ENCODE assay signal across 19 cellular contexts in the genomic region with DNA sequence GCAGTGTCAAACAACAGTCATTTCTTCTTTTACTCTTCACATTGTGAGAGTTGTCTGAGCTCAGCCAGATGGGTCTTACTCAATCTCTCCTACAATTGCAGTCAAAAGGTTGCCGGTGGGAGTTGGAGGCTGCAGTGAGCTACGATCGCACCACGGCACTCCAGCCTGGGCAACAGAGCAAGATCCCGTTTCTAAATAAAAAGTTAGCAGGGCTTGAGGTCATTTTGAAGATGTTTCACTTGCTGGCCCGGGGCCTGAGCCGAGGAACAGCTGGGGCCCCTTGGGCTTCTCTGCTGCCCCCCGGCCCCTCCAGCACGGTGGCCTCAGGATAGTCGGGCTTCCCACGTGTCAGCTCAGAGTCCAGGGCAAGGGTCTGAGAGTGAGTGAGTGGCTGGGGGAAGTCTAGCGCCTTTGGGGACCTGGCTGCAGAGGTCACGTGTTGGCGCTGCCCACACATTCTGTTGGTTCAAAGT.
"Had no signal": no experiment of that assay in that cellular context is flagged by ENCODE, and none has a peak within 500 bp of the region (broad histone marks: within the 10 kb centered on the region; RNA-seq: fewer than 3 reads in every experiment).

No MANE protein-coding gene starts in this region.

- H3K27me3 ChIP-seq: foreskin keratinocyte, heart right ventricle, left lung, ovary, tibial nerve had no signal

- H3K4me3 ChIP-seq: heart right ventricle, left lung, ovary, tibial nerve had no signal

- H3K27ac ChIP-seq: foreskin keratinocyte, left lung, ovary had no signal

- H3K4me3 Mint-ChIP-seq: activated naive CD8-positive, alpha-beta T cell treated with anti-CD3 and anti-CD28 coated beads, Interleukin-2, amount 10 ng/mL, durations not matched to agents 7 days and 5 days; naive B cell; nephron progenitor cell had no signal

- H3K36me3 ChIP-seq: left lung, ovary, tibial nerve had no signal

- H3K27me3 Mint-ChIP-seq: activated naive CD8-positive, alpha-beta T cell treated with anti-CD3 and anti-CD28 coated beads, Interleukin-2, amount 10 ng/mL, durations not matched to agents 7 days and 5 days; progenitor cell of endocrine pancreas had no signal

- H3K4me1 Mint-ChIP-seq: activated naive CD8-positive, alpha-beta T cell treated with anti-CD3 and anti-CD28 coated beads, Interleukin-2, amount 10 ng/mL, durations not matched to agents 7 days and 5 days had no signal

- H3K9me3 ChIP-seq: left lung, ovary, tibial nerve had no signal

- H3K27ac Mint-ChIP-seq: activated naive CD8-positive, alpha-beta T cell treated with anti-CD3 and anti-CD28 coated beads, Interleukin-2, amount 10 ng/mL, durations not matched to agents 7 days and 5 days; naive B cell; progenitor cell of endocrine pancreas had no signal

- H3K4me1 ChIP-seq: foreskin keratinocyte, left lung had no signal

- DNase-seq: activated CD4-positive, alpha-beta T cell treated with anti-CD3 and anti-CD28 coated beads for 4 hours; activated CD4-positive, alpha-beta T cell treated with anti-CD3 and anti-CD28 coated beads, Interleukin-2, amount 50 U/mL, for 4 hours; activated effector memory CD4-positive, alpha-beta T cell treated with Interleukin-2 at 50 U/mL for 16 hours; activated naive CD4-positive, alpha-beta T cell treated with Interleukin-2 at 50 U/mL for 16 hours; activated naive CD8-positive, alpha-beta T cell treated with anti-CD3 and anti-CD28 coated beads, Interleukin-2, amount 10 ng/mL, durations not matched to agents 7 days and 5 days; amniotic stem cell; central memory CD4-positive, alpha-beta T cell; foreskin keratinocyte; heart right ventricle; kidney glomerular epithelial cell; left lung; naive B cell; nephron progenitor cell; ovary; retina; stimulated activated naive CD4-positive, alpha-beta T cell treated with Interleukin-2 at 50 U/mL for 16 hours had no signal

- H3K36me3 Mint-ChIP-seq: activated naive CD8-positive, alpha-beta T cell treated with anti-CD3 and anti-CD28 coated beads, Interleukin-2, amount 10 ng/mL, durations not matched to agents 7 days and 5 days had no signal

- ATAC-seq: esophagus mucosa, foreskin keratinocyte, heart right ventricle, left lung had no signal
